Comparison of ENCODE assay signal across 8 cellular contexts in genomic region chr19:10461047-10461949, GRCh38. TPM values are rescaled to one million over a fixed set of nuclear protein-coding genes. Genes with fewer than 3 reads are reported as not detected.
A peak's percentile ranks its signal among the peaks of the same experiment; 100 is the strongest.
DNase-seq lines count a peak whose midpoint lies in the region; ATAC-seq and TF ChIP-seq lines count a peak whose summit lies in the region.

No MANE protein-coding gene starts in this region.

- intact Hi-C loops in PC-3 (cut with micrococcal nuclease), result no loop called here

- no peaks in the 10 kb centered on the region for H3K9me3 ChIP-seq in PC-3 (ENCODE audit: low read length)

- peak overlapping the region in 2 of 6 donors; percentile 20 to 92 for H3K27ac Mint-ChIP-seq in naive B cell

- H3K27me3 Mint-ChIP-seq in naive B cell, result no peaks in the 10 kb centered on the region

- no peak overlapping the region for H3K27ac ChIP-seq in PC-3 (ENCODE audit: low read length)

- POLR2A ChIA-PET in PC-3 (lab: Charles Lee; ENCODE audit: unreplicated experiment), result interaction anchor here (0.6 to 0.7 kb wide), 3 partner anchors 47 to 886 kb away, joined by 3 to 7 read pairs (median 4); no protein-coding TSS in a partner anchor

- no peaks in the 10 kb centered on the region for H3K9me2 ChIP-seq in PC-3 (replicated peaks; ENCODE audit: low read length)

- TF ChIP-seq CTCF in PC-3 (conservative IDR thresholded peaks at IDR 0.05; ENCODE audit: low read depth, low read length), result no peak

- no peaks in the 10 kb centered on the region for H3K36me3 ChIP-seq in PC-3 (ENCODE audit: low read depth, low read length)

- H3K27me3 ChIP-seq in PC-3 (ENCODE audit: low read length), result no peaks in the 10 kb centered on the region

- DNase-seq in NCI-H2107 treated with DMSO at 0.1 percent for 48 hours (lab: John Stamatoyannopoulos, UW; ENCODE audit: unreplicated experiment), result peak; percentile 38
- DNase-seq in NCI-H2107 (lab: John Stamatoyannopoulos, UW), result no peak
- DNase-seq in PC-3, result peak; percentile 94
- peak; percentile 73 for DNase-seq in activated T-helper 1 cell treated with Interleukin-2 at 50 U/mL for 16 hours (ENCODE audit: low read depth)
- DNase-seq in fibroblast of gingiva (ENCODE audit: low read depth), result peak; percentile 90
- DNase-seq in naive B cell, result peak; percentile 81
- DNase-seq in stimulated activated CD8-positive, alpha-beta memory T cell treated with anti-CD3 and anti-CD28 coated beads, Interleukin-7, amount 100 ng/mL, for 1 hour (ENCODE audit: low read depth in 2 of 2), result peak; percentile 55 to 58

- peaks cover 12 to 17% (median 13%) of the 10 kb centered on the region in 3 donors for H3K4me1 Mint-ChIP-seq in naive B cell

- H3F3A ChIP-seq in PC-3 (ENCODE audit: low read length, unreplicated experiment), result no peaks in the 10 kb centered on the region

- H3K4me1 ChIP-seq in PC-3 (ENCODE audit: insufficient read depth, low read length), result 0 out of 2 replicates have a peak, but pooled peaks cover 5% of the 10 kb centered on the region

- peak overlapping the region; percentile 82 for H2AFZ ChIP-seq in PC-3 (ENCODE audit: low read length)

- peak overlapping the region; percentile 47; the same call in 1 of the 2 replicates for H3K4me3 ChIP-seq in PC-3 (ENCODE audit: low read length)

- ATAC-seq in HG03196 (IDR thresholded peaks at IDR 0.05; ENCODE audit: unreplicated experiment), result peak; percentile 88
- ATAC-seq in PC-3, result peak; percentile 100
- peak; percentile 85 to 92 for ATAC-seq in naive B cell (ENCODE audit: low read depth in 2 of 2)

- H3K4me2 ChIP-seq in PC-3 (ENCODE audit: low read length), result peak overlapping the region; percentile 74

- no TSS peak for BruUV-seq in PC-3 (replicated peaks; lab: Mats Ljungman, UMichigan)

- no peaks in the 10 kb centered on the region for H3K79me2 ChIP-seq in PC-3 (ENCODE audit: low read length)

- H4K20me1 ChIP-seq in PC-3 (ENCODE audit: low read length), result no peaks in the 10 kb centered on the region

- H3K9me3 Mint-ChIP-seq in naive B cell, result peaks cover 0 to 2% (median 0%) of the 10 kb centered on the region in 7 donors

- CTCF ChIA-PET in PC-3 (lab: Charles Lee), result interaction anchor here (0.5 to 0.8 kb wide), 6 partner anchors 11 to 357 kb away, joined by 3 to 13 read pairs (median 8); no protein-coding TSS in a partner anchor

- H3K9ac ChIP-seq in PC-3 (ENCODE audit: low read length), result no peak overlapping the region

- H3K4me3 Mint-ChIP-seq in naive B cell, result peak overlapping the region in 7 of 8 donors; percentile 66 to 82 (median 74)

- H3K36me3 Mint-ChIP-seq in naive B cell, result no peaks in the 10 kb centered on the region

RNA-seq across cellular contexts. Expression of gene PDE4A, which starts 41.0 kb away (rescaled TPM):
- total RNA-seq in PC-3 (2014; rRNA removed), result 2.8 and 3.1 TPM in 2 replicates
- 1 to 10 TPM in 1 of 6 donors, under 1 TPM in 4, not detected in 1; 0.17 to 2.8 (median 0.25) TPM for polyA plus RNA-seq in naive B cell (ENCODE audit: low read depth in 6 of 6)

RNA-seq across cellular contexts. Expression of gene KEAP1, which starts 41.9 kb away (rescaled TPM):
- 151 and 184 TPM in 2 replicates for total RNA-seq in PC-3 (2014; rRNA removed)
- 1 to 10 TPM in 5 of 6 donors, under 1 TPM in 1; 0.18 to 9.8 (median 7.7) TPM for polyA plus RNA-seq in naive B cell (ENCODE audit: low read depth in 6 of 6)

RNA-seq across cellular contexts. Expression of gene S1PR5, which starts 55.9 kb away (rescaled TPM):
- total RNA-seq in PC-3 (2014; rRNA removed), result 2.4 and 4.1 TPM in 2 replicates
- under 1 TPM in 5 of 6 donors, not detected in 1; 0.24 to 0.96 (median 0.75) TPM for polyA plus RNA-seq in naive B cell (ENCODE audit: low read depth in 6 of 6)

RNA-seq across cellular contexts. Expression of gene CDC37, which starts 58.0 kb away (rescaled TPM):
- 560 and 709 TPM in 2 replicates for total RNA-seq in PC-3 (2014; rRNA removed)
- polyA plus RNA-seq in naive B cell (ENCODE audit: low read depth in 6 of 6), result 10 to 100 TPM; 43.9 to 73.1 (median 53.9) TPM
